Comparison of ENCODE assay signal across 8 cellular contexts in the genomic region with DNA sequence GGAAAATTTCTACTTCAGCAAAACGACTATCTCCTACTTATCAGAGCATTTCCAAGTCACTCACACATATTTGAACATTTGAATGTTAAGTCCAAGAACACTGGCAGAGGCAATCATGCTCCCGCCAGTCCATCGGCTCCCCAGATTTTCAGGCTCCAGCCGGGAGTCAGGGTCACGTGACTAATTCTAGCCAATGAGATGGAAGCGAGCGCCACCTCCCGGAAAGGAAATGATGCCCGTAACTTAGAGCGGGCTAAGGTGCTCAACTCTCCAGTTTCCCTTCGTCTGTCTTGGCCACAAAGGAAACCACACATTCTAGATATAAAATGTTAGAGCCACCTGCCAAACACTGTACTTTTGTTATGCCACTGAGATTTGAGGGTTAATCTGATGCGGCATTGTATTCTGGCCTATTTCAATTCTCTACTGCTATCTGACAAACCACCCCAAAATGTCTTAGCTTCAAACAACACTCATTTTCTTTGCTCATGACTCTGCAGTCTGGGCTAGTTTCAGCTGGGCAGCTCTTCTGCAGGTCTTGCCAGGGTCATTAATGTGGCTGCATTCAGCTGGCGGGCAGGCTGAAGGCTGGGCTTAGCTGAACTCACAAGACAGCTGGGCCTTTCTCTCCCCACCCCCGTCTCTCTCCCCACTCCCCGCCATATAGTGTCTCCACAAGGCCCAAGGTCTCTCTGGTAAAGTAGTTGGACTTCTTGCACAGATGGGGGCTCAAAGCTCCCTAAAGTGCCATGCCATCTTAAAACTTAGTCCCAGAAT. TPM values are rescaled to one million over a fixed set of nuclear protein-coding genes. Genes with fewer than 3 reads are reported as not detected.
A peak's percentile ranks its signal among the peaks of the same experiment; 100 is the strongest.
DNase-seq lines count a peak whose midpoint lies in the region; ATAC-seq and TF ChIP-seq lines count a peak whose summit lies in the region.

No MANE protein-coding gene starts in this region.

- DNase-seq in AG08396 (ENCODE audit: low spot score) = peak; percentile 94
- DNase-seq in H4 (ENCODE audit: low spot score) = peak; percentile 58
- peak; percentile 65 for DNase-seq in WTC11 (ENCODE audit: low spot score)
- no peak for DNase-seq in memory B cell (ENCODE audit: low spot score in 2 of 2)
- DNase-seq in NCI-H1436 (lab: John Stamatoyannopoulos, UW) = no peak
- DNase-seq in cortex of kidney (lab: John Stamatoyannopoulos, UW) = no peak
- no peak for DNase-seq in SHP77 (lab: John Stamatoyannopoulos, UW)

- H3K4me3 Mint-ChIP-seq in WTC11 = no peak overlapping the region
- peak overlapping the region; percentile 65 for H3K4me3 Mint-ChIP-seq in memory B cell

- POLR2A ChIA-PET in WTC11 (lab: Charles Lee) = no interaction called here

- peak; percentile 65 for ATAC-seq in WTC11
- no peak for ATAC-seq in memory B cell (ENCODE audit: low read depth)
- no peak for ATAC-seq in HG03280 (IDR thresholded peaks at IDR 0.05; ENCODE audit: unreplicated experiment)

- no peaks in the 10 kb centered on the region for H3K9me3 Mint-ChIP-seq in WTC11
- no peaks in the 10 kb centered on the region for H3K9me3 Mint-ChIP-seq in memory B cell

- H3K27me3 Mint-ChIP-seq in WTC11 (ENCODE audit: low read depth) (peaks cover 3% of the 10 kb centered on the region; the same call in 1 of the 2 replicates), memory B cell (peaks cover 4% of the 10 kb centered on the region)

- TF ChIP-seq CTCF in WTC11 (IDR thresholded peaks at IDR 0.05) = no peak

- H3K27ac Mint-ChIP-seq in WTC11 = no peak overlapping the region
- H3K27ac Mint-ChIP-seq in memory B cell = no peak overlapping the region

- H3K4me1 Mint-ChIP-seq in WTC11 = peaks cover 8% of the 10 kb centered on the region
- no peaks in the 10 kb centered on the region for H3K4me1 Mint-ChIP-seq in memory B cell

- CTCF ChIA-PET in WTC11 (lab: Charles Lee) = interaction anchor here (0.7 to 1.4 kb wide), 8 partner anchors 10 to 45 kb away, joined by 3 to 9 read pairs (median 4); no protein-coding TSS in a partner anchor

- H3K36me3 Mint-ChIP-seq in WTC11 (no peaks in the 10 kb centered on the region), memory B cell (no peaks in the 10 kb centered on the region)

TF ChIP-seq in WTC11, 78 proteins besides CTCF, POLR2A, EP300 and RAD21:
- TF ChIP-seq, protein P1, sequence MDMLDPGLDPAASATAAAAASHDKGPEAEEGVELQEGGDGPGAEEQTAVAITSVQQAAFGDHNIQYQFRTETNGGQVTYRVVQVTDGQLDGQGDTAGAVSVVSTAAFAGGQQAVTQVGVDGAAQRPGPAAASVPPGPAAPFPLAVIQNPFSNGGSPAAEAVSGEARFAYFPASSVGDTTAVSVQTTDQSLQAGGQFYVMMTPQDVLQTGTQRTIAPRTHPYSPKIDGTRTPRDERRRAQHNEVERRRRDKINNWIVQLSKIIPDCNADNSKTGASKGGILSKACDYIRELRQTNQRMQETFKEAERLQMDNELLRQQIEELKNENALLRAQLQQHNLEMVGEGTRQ (CRISPR knock-in tag; IDR thresholded peaks at IDR 0.05) = peak; percentile 92
- TF ChIP-seq, protein P2, sequence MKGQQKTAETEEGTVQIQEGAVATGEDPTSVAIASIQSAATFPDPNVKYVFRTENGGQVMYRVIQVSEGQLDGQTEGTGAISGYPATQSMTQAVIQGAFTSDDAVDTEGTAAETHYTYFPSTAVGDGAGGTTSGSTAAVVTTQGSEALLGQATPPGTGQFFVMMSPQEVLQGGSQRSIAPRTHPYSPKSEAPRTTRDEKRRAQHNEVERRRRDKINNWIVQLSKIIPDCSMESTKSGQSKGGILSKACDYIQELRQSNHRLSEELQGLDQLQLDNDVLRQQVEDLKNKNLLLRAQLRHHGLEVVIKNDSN (CRISPR knock-in tag; IDR thresholded peaks at IDR 0.05) = peak; percentile 91
- TF ChIP-seq ZNF317 (CRISPR knock-in tag; IDR thresholded peaks at IDR 0.05; ENCODE audit: borderline replicate concordance, low read depth) (no peak), NFYB (CRISPR knock-in tag; conservative IDR thresholded peaks at IDR 0.05; ENCODE audit: low read depth) (peak; percentile 76), SMAD4 (CRISPR knock-in tag; IDR thresholded peaks at IDR 0.05) (no peak), FOXJ3 (CRISPR knock-in tag; IDR thresholded peaks at IDR 0.05; ENCODE audit: borderline replicate concordance) (no peak)
- TF ChIP-seq, protein P3, sequence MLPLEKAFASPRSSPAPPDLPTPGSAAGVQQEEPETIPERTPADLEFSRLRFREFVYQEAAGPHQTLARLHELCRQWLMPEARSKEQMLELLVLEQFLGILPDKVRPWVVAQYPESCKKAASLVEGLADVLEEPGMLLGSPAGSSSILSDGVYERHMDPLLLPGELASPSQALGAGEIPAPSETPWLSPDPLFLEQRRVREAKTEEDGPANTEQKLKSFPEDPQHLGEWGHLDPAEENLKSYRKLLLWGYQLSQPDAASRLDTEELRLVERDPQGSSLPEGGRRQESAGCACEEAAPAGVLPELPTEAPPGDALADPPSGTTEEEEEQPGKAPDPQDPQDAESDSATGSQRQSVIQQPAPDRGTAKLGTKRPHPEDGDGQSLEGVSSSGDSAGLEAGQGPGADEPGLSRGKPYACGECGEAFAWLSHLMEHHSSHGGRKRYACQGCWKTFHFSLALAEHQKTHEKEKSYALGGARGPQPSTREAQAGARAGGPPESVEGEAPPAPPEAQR (CRISPR knock-in tag; IDR thresholded peaks at IDR 0.05) = no peak
- TF ChIP-seq, protein P4, sequence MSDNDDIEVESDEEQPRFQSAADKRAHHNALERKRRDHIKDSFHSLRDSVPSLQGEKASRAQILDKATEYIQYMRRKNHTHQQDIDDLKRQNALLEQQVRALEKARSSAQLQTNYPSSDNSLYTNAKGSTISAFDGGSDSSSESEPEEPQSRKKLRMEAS (CRISPR knock-in tag; IDR thresholded peaks at IDR 0.05) = 0 out of 2 replicates have a peak, but pooled peaks have one; percentile 32

RNA-seq across cellular contexts. Expression of a gene that starts 16.5 kb away (rescaled TPM):
- 0.15 TPM in 1 of 2 replicates, not detected in the other for total RNA-seq in H4 (2014; rRNA removed; shearing (Covaris generic))
- total RNA-seq in WTC11 (2021) = 7.7 to 19.2 TPM (median 9.2 TPM) in 3 replicates

RNA-seq across cellular contexts. Expression of a gene that starts 58.9 kb away (rescaled TPM):
- 83.8 and 92.7 TPM in 2 replicates for total RNA-seq in H4 (2014; rRNA removed; shearing (Covaris generic))
- total RNA-seq in WTC11 (2021) = 135 to 147 TPM (median 136 TPM) in 3 replicates

Comparison
In these comparisons a context has a peak if more than half of its experiments do, and no peak if none do; other contexts are left out.
1. DNase-seq: peak in AG08396 (single experiment), H4 (single experiment) and WTC11 (single experiment); none in memory B cell (0 of 2), NCI-H1436 (single experiment), cortex of kidney (single experiment) and SHP77 (0 of 2).